In genomic region chr3:42685891-42686820, GRCh38 we compare ENCODE assay signal across 18 cellular contexts. TPM values are rescaled to one million over a fixed set of nuclear protein-coding genes. Genes with fewer than 3 reads are reported as not detected.
DNase-seq lines count a peak whose midpoint lies in the region; ATAC-seq and TF ChIP-seq lines count a peak whose summit lies in the region.
"Had no signal": no experiment of that assay in that cellular context is flagged by ENCODE, and none has a peak within 500 bp of the region (broad histone marks: within the 10 kb centered on the region; RNA-seq: fewer than 3 reads in every experiment).

No MANE protein-coding gene starts in this region.

- no peaks in the 10 kb centered on the region for H3K36me3 ChIP-seq in trophoblast cell (ENCODE audit: control insufficient read depth in 1 of 2, insufficient read depth in 2 of 2, low read length in 2 of 2)
- H3K36me3 ChIP-seq: gastroesophageal sphincter had no signal

- no peak overlapping the region for H4K91ac ChIP-seq in trophoblast cell (ENCODE audit: low read depth, low read length)

- H2BK120ac ChIP-seq in trophoblast cell (ENCODE audit: insufficient read depth, low read length, poor library complexity) = no peak overlapping the region

- H3K9ac ChIP-seq in trophoblast cell (ENCODE audit: low read length) = no peak overlapping the region

- peak; percentile 49 for DNase-seq in natural killer cell treated with Interleukin-12 subunit alpha and Interleukin-12 subunit beta and Interleukin-15 and Interleukin-18, amount 100 ng/mL, for 72 hours (ENCODE audit: low spot score)
- DNase-seq in natural killer cell = no peak
- no peak for DNase-seq in coronary artery (ENCODE audit: low spot score)
- DNase-seq in trophoblast cell = no peak
- no peak for DNase-seq in effector CD8-positive, alpha-beta T cell (lab: John Stamatoyannopoulos, UW)
- no peak for DNase-seq in NCI-H446 treated with DMSO at 0.1 percent for 48 hours (lab: John Stamatoyannopoulos, UW)
- no peak for DNase-seq in omental fat pad (ENCODE audit: low spot score)
- DNase-seq: activated CD8-positive, alpha-beta memory T cell treated with anti-CD3 and anti-CD28 coated beads for 24 hours; amniotic stem cell; NCI-H146; NCI-H774; RPMI8226 had no signal

- peaks cover 12% of the 10 kb centered on the region for H3K9me3 ChIP-seq in trophoblast cell (ENCODE audit: insufficient read depth, low read depth, low read length)
- H3K9me3 ChIP-seq: gastroesophageal sphincter had no signal

- no CpG with 5 or more reads among the region's 80 CpGs for WGBS in trophoblast cell (ENCODE audit: extremely low coverage, insufficient coverage, insufficient read length)

- no peak overlapping the region for H3K14ac ChIP-seq in trophoblast cell (ENCODE audit: low read length)

- H3K27ac ChIP-seq in coronary artery (no peak overlapping the region), trophoblast cell (ENCODE audit: low read depth, low read length) (no peak overlapping the region)

- no peak overlapping the region for H3K4me3 Mint-ChIP-seq in natural killer cell treated with Interleukin-12 subunit alpha and Interleukin-12 subunit beta and Interleukin-15 and Interleukin-18, amount 100 ng/mL, for 72 hours
- no peak overlapping the region for H3K4me3 Mint-ChIP-seq in natural killer cell

- H3K4me3 ChIP-seq in coronary artery (peak overlapping the region; percentile 55), trophoblast cell (ENCODE audit: low read depth, low read length) (peak overlapping the region; percentile 17)
- H3K4me3 ChIP-seq: K562 had no signal

- intact Hi-C loops in natural killer cell (cut with micrococcal nuclease) = no loop called here

- no peak overlapping the region for H2BK5ac ChIP-seq in trophoblast cell (ENCODE audit: low read depth, low read length, poor library complexity)

- H3K4me1 Mint-ChIP-seq in natural killer cell treated with Interleukin-12 subunit alpha and Interleukin-12 subunit beta and Interleukin-15 and Interleukin-18, amount 100 ng/mL, for 72 hours (ENCODE audit: low read depth in 2 of 2) = peaks cover 0 to 3% of the 10 kb centered on the region in 2 donors
- peaks cover 0 to 5% of the 10 kb centered on the region in 2 donors for H3K4me1 Mint-ChIP-seq in natural killer cell

- no peak overlapping the region for H3K4me2 ChIP-seq in trophoblast cell (ENCODE audit: low read length)

- no peak overlapping the region for H4K12ac ChIP-seq in trophoblast cell (ENCODE audit: low read depth, low read length)

- no peaks in the 10 kb centered on the region for H3K9me3 Mint-ChIP-seq in natural killer cell treated with Interleukin-12 subunit alpha and Interleukin-12 subunit beta and Interleukin-15 and Interleukin-18, amount 100 ng/mL, for 72 hours
- H3K9me3 Mint-ChIP-seq in natural killer cell = no peaks in the 10 kb centered on the region

- H2AFZ ChIP-seq in trophoblast cell (ENCODE audit: insufficient read depth, low read length, poor library complexity) = no peak overlapping the region

- H3K79me2 ChIP-seq in trophoblast cell (ENCODE audit: control insufficient read depth, insufficient read depth, low read length, poor library complexity) = no peaks in the 10 kb centered on the region

- no peak for ATAC-seq in natural killer cell treated with Interleukin-12 subunit alpha and Interleukin-12 subunit beta and Interleukin-15 and Interleukin-18, amount 100 ng/mL, for 72 hours
- ATAC-seq in natural killer cell (no peak), HG03108 (IDR thresholded peaks at IDR 0.05; ENCODE audit: unreplicated experiment) (no peak), omental fat pad (ENCODE audit: low FRiP score) (no peak)
- ATAC-seq: gastroesophageal sphincter, K562 had no signal

- no peak overlapping the region for H3K23ac ChIP-seq in trophoblast cell (ENCODE audit: low read length)

- no peak overlapping the region for H3K4ac ChIP-seq in trophoblast cell (ENCODE audit: low read depth, low read length)

- H3K27me3 ChIP-seq in trophoblast cell (ENCODE audit: insufficient read depth, low read length) = no peaks in the 10 kb centered on the region

- peaks cover 2% of the 10 kb centered on the region for H3K79me1 ChIP-seq in trophoblast cell (ENCODE audit: low read length)

- no peaks in the 10 kb centered on the region for H3K36me3 Mint-ChIP-seq in natural killer cell treated with Interleukin-12 subunit alpha and Interleukin-12 subunit beta and Interleukin-15 and Interleukin-18, amount 100 ng/mL, for 72 hours
- H3K36me3 Mint-ChIP-seq in natural killer cell = no peaks in the 10 kb centered on the region

- peaks cover 3 to 5% of the 10 kb centered on the region in 2 experiments for H3K4me1 ChIP-seq in trophoblast cell (ENCODE audit: control insufficient read depth in 1 of 2, insufficient read depth in 2 of 2, low read length in 2 of 2)

- TF ChIP-seq CTCF in natural killer cell (IDR thresholded peaks at IDR 0.05) = no peak
- TF ChIP-seq CTCF in coronary artery (IDR thresholded peaks at IDR 0.05) = no peak
- TF ChIP-seq CTCF in omental fat pad (IDR thresholded peaks at IDR 0.05) = no peak

- H3K18ac ChIP-seq in trophoblast cell (ENCODE audit: low read length) = no peak overlapping the region

- H2BK12ac ChIP-seq in trophoblast cell (ENCODE audit: low read length) = no peak overlapping the region

- H3K27ac Mint-ChIP-seq in natural killer cell treated with Interleukin-12 subunit alpha and Interleukin-12 subunit beta and Interleukin-15 and Interleukin-18, amount 100 ng/mL, for 72 hours = no peak overlapping the region
- H3K27ac Mint-ChIP-seq in natural killer cell = no peak overlapping the region

- no peak overlapping the region for H4K8ac ChIP-seq in trophoblast cell (ENCODE audit: low read depth, low read length)

- peaks cover 15 to 17% of the 10 kb centered on the region in 2 donors for H3K27me3 Mint-ChIP-seq in natural killer cell treated with Interleukin-12 subunit alpha and Interleukin-12 subunit beta and Interleukin-15 and Interleukin-18, amount 100 ng/mL, for 72 hours
- H3K27me3 Mint-ChIP-seq in natural killer cell (ENCODE audit: low read depth in 2 of 2) = peaks cover 7 to 13% of the 10 kb centered on the region in 2 donors

- no peak overlapping the region for H2AK5ac ChIP-seq in trophoblast cell (ENCODE audit: low read length)

RNA-seq across cellular contexts. Expression of gene KLHL40, which starts 0.8 kb away (rescaled TPM):
- not detected for total RNA-seq in natural killer cell treated with Interleukin-12 subunit alpha and Interleukin-12 subunit beta and Interleukin-15 and Interleukin-18, amount 100 ng/mL, for 72 hours
- total RNA-seq in natural killer cell (not detected), omental fat pad (under 1 TPM in 1 of 4 donors, not detected in 3; 0.19 TPM)
- not detected in 2 replicates for polyA plus RNA-seq in trophoblast cell (2013)
- total RNA-seq: gastroesophageal sphincter, K562, kidney epithelial cell had no signal
- polyA plus RNA-seq: BJ, K562, neural cell had no signal

RNA-seq across cellular contexts. Expression of gene HHATL, which starts 16.4 kb away (rescaled TPM):
- total RNA-seq in natural killer cell treated with Interleukin-12 subunit alpha and Interleukin-12 subunit beta and Interleukin-15 and Interleukin-18, amount 100 ng/mL, for 72 hours = not detected
- total RNA-seq in natural killer cell = not detected
- 0.43 and 0.63 TPM in 2 replicates for polyA plus RNA-seq in trophoblast cell (2013)
- total RNA-seq in omental fat pad = not detected
- total RNA-seq: K562, kidney epithelial cell had no signal
- polyA plus RNA-seq: BJ, K562, neural cell had no signal

RNA-seq across cellular contexts. Expression of gene ZBTB47, which starts 32.7 kb away (rescaled TPM):
- total RNA-seq in natural killer cell treated with Interleukin-12 subunit alpha and Interleukin-12 subunit beta and Interleukin-15 and Interleukin-18, amount 100 ng/mL, for 72 hours = 1 to 10 TPM; 1.9 to 2.7 TPM
- 1 to 10 TPM; 2.1 to 3.0 (median 3.0) TPM for total RNA-seq in natural killer cell
- polyA plus RNA-seq in trophoblast cell (2013) = 3.2 and 3.4 TPM in 2 replicates
- total RNA-seq in omental fat pad = 10 to 100 TPM; 41.5 to 67.6 (median 50.3) TPM

Comparison
In these comparisons a context has a peak if more than half of its experiments do, and no peak if none do; other contexts are left out.
1. RNA of gene ZBTB47, which starts 32.7 kb away (total RNA-seq): 41.5 to 67.6 TPM in omental fat pad; 2.1 to 3.0 TPM in natural killer cell and 1.9 to 2.7 TPM in natural killer cell treated with Interleukin-12 subunit alpha and Interleukin-12 subunit beta and Interleukin-15 and Interleukin-18, amount 100 ng/mL, for 72 hours; every median in the first group is over 10 times any median in the second.